In the genomic region with DNA sequence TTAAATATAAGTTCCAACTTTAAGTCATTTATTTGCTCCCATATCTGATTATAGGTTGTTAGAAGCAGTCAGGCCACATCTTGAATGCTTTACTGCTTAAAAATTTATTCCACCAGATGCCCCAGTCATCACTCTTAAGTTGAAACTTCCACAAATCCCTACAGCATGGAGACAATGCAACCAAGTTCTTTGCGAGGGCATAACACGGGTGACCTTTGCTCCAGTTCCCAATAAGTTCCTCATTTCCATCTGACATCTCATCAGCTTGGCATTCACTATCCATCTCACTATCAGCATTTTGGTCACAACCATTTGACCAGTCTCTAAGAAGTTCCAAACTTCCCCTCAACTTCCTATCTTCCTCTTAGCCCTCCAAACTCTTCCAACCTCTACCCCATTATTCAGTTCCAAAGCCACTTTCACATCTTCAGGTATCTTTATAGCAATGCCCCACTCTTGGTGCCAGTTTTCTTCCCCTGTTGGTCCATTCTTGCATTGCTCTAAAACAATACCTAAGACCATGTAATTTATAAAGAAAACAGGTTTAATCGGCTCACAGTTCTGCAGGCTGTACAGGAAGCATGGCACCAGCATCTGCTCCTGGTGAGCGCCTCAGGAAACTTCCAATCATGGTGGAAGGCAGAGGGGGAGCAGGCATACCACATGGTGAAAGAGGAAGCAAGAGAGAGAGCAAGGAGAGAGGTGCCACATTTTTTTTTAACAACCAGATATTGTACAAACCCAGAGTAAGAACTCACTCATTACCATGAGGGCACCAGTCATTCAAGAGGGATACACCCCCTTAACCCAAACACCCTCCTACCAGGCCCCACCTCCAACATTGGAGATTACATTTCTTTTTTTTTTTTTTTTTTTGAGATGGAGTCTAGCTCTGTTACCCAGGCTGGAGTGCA, we compare ENCODE assay signal across 2 cellular contexts.
TF ChIP-seq lines count a peak whose summit lies in the region.

No MANE protein-coding gene starts in this region.

TF ChIP-seq in A549, 52 proteins besides CTCF, POLR2A, EP300 and RAD21:
- TF ChIP-seq NPAS2 (CRISPR knock-in tag; IDR thresholded peaks at IDR 0.05; ENCODE audit: borderline replicate concordance) (no peak), HDAC2 (IDR thresholded peaks at IDR 0.05) (no peak), ESRRA (IDR thresholded peaks at IDR 0.05; ENCODE audit: borderline replicate concordance, low read length) (no peak), FOXS1 (CRISPR knock-in tag; IDR thresholded peaks at IDR 0.05) (no peak), CBX8 (IDR thresholded peaks at IDR 0.05) (no peak), JUNB (IDR thresholded peaks at IDR 0.05) (no peak), EHMT2 (IDR thresholded peaks at IDR 0.05; ENCODE audit: low read depth) (no peak), RCOR1 (IDR thresholded peaks at IDR 0.05; ENCODE audit: low read depth, low read length) (no peak), MAZ (IDR thresholded peaks at IDR 0.05; ENCODE audit: borderline replicate concordance, low read depth, low read length) (no peak), PHF8 (IDR thresholded peaks at IDR 0.05; ENCODE audit: borderline replicate concordance, low read depth) (no peak), KDM1A (IDR thresholded peaks at IDR 0.05; ENCODE audit: low read depth) (no peak), MAFK (IDR thresholded peaks at IDR 0.05; ENCODE audit: partially characterized antibody) (no peak)
- TF ChIP-seq, protein P1, sequence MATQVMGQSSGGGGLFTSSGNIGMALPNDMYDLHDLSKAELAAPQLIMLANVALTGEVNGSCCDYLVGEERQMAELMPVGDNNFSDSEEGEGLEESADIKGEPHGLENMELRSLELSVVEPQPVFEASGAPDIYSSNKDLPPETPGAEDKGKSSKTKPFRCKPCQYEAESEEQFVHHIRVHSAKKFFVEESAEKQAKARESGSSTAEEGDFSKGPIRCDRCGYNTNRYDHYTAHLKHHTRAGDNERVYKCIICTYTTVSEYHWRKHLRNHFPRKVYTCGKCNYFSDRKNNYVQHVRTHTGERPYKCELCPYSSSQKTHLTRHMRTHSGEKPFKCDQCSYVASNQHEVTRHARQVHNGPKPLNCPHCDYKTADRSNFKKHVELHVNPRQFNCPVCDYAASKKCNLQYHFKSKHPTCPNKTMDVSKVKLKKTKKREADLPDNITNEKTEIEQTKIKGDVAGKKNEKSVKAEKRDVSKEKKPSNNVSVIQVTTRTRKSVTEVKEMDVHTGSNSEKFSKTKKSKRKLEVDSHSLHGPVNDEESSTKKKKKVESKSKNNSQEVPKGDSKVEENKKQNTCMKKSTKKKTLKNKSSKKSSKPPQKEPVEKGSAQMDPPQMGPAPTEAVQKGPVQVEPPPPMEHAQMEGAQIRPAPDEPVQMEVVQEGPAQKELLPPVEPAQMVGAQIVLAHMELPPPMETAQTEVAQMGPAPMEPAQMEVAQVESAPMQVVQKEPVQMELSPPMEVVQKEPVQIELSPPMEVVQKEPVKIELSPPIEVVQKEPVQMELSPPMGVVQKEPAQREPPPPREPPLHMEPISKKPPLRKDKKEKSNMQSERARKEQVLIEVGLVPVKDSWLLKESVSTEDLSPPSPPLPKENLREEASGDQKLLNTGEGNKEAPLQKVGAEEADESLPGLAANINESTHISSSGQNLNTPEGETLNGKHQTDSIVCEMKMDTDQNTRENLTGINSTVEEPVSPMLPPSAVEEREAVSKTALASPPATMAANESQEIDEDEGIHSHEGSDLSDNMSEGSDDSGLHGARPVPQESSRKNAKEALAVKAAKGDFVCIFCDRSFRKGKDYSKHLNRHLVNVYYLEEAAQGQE (IDR thresholded peaks at IDR 0.05), result no peak

TF ChIP-seq in HCT116, 20 proteins besides CTCF, POLR2A, EP300 and RAD21:
- TF ChIP-seq CBX3 (IDR thresholded peaks at IDR 0.05; ENCODE audit: low read depth) (no peak), ELF1 (IDR thresholded peaks at IDR 0.05; ENCODE audit: borderline replicate concordance, low read depth) (no peak), CEBPB (IDR thresholded peaks at IDR 0.05; ENCODE audit: low read depth) (no peak), YY1 (IDR thresholded peaks at IDR 0.05; ENCODE audit: extremely low read depth, insufficient replicate concordance, low read depth, low read length) (no peak), EZH2 (IDR thresholded peaks at IDR 0.05) (no peak), SP1 (IDR thresholded peaks at IDR 0.05; ENCODE audit: low read depth) (no peak), ZNF274 (IDR thresholded peaks at IDR 0.05; ENCODE audit: low read depth, low read length) (no peak), TCF7L2 (IDR thresholded peaks at IDR 0.05; ENCODE audit: borderline replicate concordance, extremely low read depth, insufficient read depth, insufficient read length) (no peak), SRF (IDR thresholded peaks at IDR 0.05; ENCODE audit: low read depth) (no peak)
- TF ChIP-seq, protein P2, sequence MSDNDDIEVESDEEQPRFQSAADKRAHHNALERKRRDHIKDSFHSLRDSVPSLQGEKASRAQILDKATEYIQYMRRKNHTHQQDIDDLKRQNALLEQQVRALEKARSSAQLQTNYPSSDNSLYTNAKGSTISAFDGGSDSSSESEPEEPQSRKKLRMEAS (IDR thresholded peaks at IDR 0.05), result no peak
- TF ChIP-seq, protein P1 (IDR thresholded peaks at IDR 0.05; ENCODE audit: low read depth), result no peak
- TF ChIP-seq, protein P3, sequence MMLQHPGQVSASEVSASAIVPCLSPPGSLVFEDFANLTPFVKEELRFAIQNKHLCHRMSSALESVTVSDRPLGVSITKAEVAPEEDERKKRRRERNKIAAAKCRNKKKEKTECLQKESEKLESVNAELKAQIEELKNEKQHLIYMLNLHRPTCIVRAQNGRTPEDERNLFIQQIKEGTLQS (IDR thresholded peaks at IDR 0.05), result no peak
